14 cellular contexts compared by ENCODE assay signal in the genomic region with DNA sequence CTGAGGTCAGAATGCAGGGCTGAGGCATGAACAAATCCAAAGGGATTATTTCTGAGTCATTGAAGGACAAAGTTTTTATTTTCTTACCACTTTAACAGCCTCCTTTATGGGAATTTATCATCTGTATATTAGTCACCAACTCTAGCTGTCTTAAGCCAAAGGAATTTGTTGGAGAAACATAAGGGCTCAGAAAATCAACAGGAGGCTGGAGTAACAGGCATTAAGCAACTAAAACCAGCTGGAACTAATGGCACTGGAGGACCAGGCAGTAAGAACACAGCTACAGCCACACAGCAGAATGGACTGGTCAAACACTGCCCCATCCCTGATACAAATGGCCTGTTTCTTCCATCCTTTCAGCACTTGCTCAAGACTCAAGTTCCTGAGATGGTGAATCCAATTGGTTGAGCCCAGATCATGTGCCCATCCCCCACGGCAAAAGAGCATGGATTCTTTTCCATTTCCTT.
DNase-seq lines count a peak whose midpoint lies in the region; ATAC-seq, FAIRE-seq and TF ChIP-seq lines count a peak whose summit lies in the region.
"Had no signal": no experiment of that assay in that cellular context is flagged by ENCODE, and none has a peak within 500 bp of the region (broad histone marks: within the 10 kb centered on the region; RNA-seq: fewer than 3 reads in every experiment).

No MANE protein-coding gene starts in this region.

- no peaks in the 10 kb centered on the region for H3F3A ChIP-seq in PC-9 (ENCODE audit: insufficient read depth, low read depth)

- peak overlapping the region; percentile 71 for H3K4me2 ChIP-seq in astrocyte (ENCODE audit: low read length)
- no peak overlapping the region for H3K4me2 ChIP-seq in PC-9
- H3K4me2 ChIP-seq: neural progenitor cell had no signal

- no peak for TF ChIP-seq CTCF in HFFc6 (IDR thresholded peaks at IDR 0.05)
- no peak for TF ChIP-seq CTCF in astrocyte (IDR thresholded peaks at IDR 0.05; ENCODE audit: insufficient read depth, low read depth, low read length)
- TF ChIP-seq CTCF in glutamatergic neuron (IDR thresholded peaks at IDR 0.05; ENCODE audit: partially characterized antibody, unreplicated experiment): no peak
- no peak for TF ChIP-seq CTCF in uterus (IDR thresholded peaks at IDR 0.05)
- no peak for TF ChIP-seq CTCF in PC-9 (conservative IDR thresholded peaks at IDR 0.05)
- TF ChIP-seq CTCF in natural killer cell (IDR thresholded peaks at IDR 0.05): no peak

- H3K9me2 ChIP-seq in PC-9 (ENCODE audit: insufficient read depth): no peaks in the 10 kb centered on the region

- H3K4me3 Mint-ChIP-seq in HFFc6: peak overlapping the region; percentile 66
- H3K4me3 Mint-ChIP-seq in astrocyte (ENCODE audit: unreplicated experiment): no peak overlapping the region
- no peak overlapping the region for H3K4me3 Mint-ChIP-seq in glutamatergic neuron (ENCODE audit: unreplicated experiment)
- no peak overlapping the region for H3K4me3 Mint-ChIP-seq in natural killer cell
- H3K4me3 Mint-ChIP-seq: brain, IgD-negative memory B cell, neural progenitor cell had no signal

- TF ChIP-seq POLR2A in uterus (IDR thresholded peaks at IDR 0.05): no peak

- no TSS peak for BruUV-seq in PC-9 (replicated peaks; lab: Mats Ljungman, UMichigan)

- H3K79me2 ChIP-seq in astrocyte (ENCODE audit: insufficient read depth, low read length) (no peaks in the 10 kb centered on the region), PC-9 (ENCODE audit: low read depth) (no peaks in the 10 kb centered on the region)

- peak overlapping the region; percentile 14 for H3K9ac ChIP-seq in astrocyte (ENCODE audit: low read length)
- H3K9ac ChIP-seq: neural progenitor cell had no signal

- H3K27me3 ChIP-seq in astrocyte (ENCODE audit: insufficient read depth, low read length) (no peaks in the 10 kb centered on the region), uterus (no peaks in the 10 kb centered on the region), PC-9 (ENCODE audit: insufficient read depth, low read depth) (no peaks in the 10 kb centered on the region)
- H3K27me3 ChIP-seq: neural progenitor cell had no signal

- peak overlapping the region; percentile 43 for H2AFZ ChIP-seq in astrocyte (ENCODE audit: low read depth, low read length)
- H2AFZ ChIP-seq in PC-9: no peak overlapping the region
- H2AFZ ChIP-seq: neural progenitor cell had no signal

- no peak overlapping the region for H3K4me3 ChIP-seq in astrocyte (ENCODE audit: insufficient read depth, low read depth, low read length)
- no peak overlapping the region for H3K4me3 ChIP-seq in uterus
- H3K4me3 ChIP-seq in PC-9: no peak overlapping the region
- H3K4me3 ChIP-seq: neural progenitor cell had no signal

- no peak for ATAC-seq in GM19023 (IDR thresholded peaks at IDR 0.05; ENCODE audit: unreplicated experiment)
- ATAC-seq in natural killer cell: no peak

- no peaks in the 10 kb centered on the region for H3K36me3 ChIP-seq in astrocyte (ENCODE audit: insufficient read depth, low read length)
- no peaks in the 10 kb centered on the region for H3K36me3 ChIP-seq in uterus
- H3K36me3 ChIP-seq in PC-9 (ENCODE audit: low read depth): no peaks in the 10 kb centered on the region
- H3K36me3 ChIP-seq: neural progenitor cell had no signal

- H3K9me3 Mint-ChIP-seq in HFFc6: no peaks in the 10 kb centered on the region
- H3K9me3 Mint-ChIP-seq in astrocyte (ENCODE audit: unreplicated experiment): no peaks in the 10 kb centered on the region
- H3K9me3 Mint-ChIP-seq in glutamatergic neuron (ENCODE audit: unreplicated experiment): peaks cover 4% of the 10 kb centered on the region
- H3K9me3 Mint-ChIP-seq in natural killer cell: no peaks in the 10 kb centered on the region
- H3K9me3 Mint-ChIP-seq: brain, IgD-negative memory B cell, neural progenitor cell had no signal

- no peaks in the 10 kb centered on the region for H4K20me1 ChIP-seq in astrocyte (ENCODE audit: insufficient read depth, low read length)
- no peaks in the 10 kb centered on the region for H4K20me1 ChIP-seq in PC-9 (ENCODE audit: insufficient read depth)

- H3K27ac Mint-ChIP-seq in HFFc6 (peak overlapping the region; percentile 73), astrocyte (ENCODE audit: unreplicated experiment) (peak overlapping the region; percentile 50), glutamatergic neuron (ENCODE audit: unreplicated experiment) (no peak overlapping the region), natural killer cell (no peak overlapping the region)
- H3K27ac Mint-ChIP-seq: IgD-negative memory B cell, neural progenitor cell had no signal

- CTCF ChIA-PET in PC-9 (lab: Charles Lee): no interaction called here

- DNase-seq in HFFc6: peak; percentile 96
- DNase-seq in astrocyte (ENCODE audit: low read depth): peak; percentile 96
- DNase-seq in glutamatergic neuron: peak; percentile 50
- no peak for DNase-seq in uterus
- DNase-seq in PC-9: no peak
- no peak for DNase-seq in stimulated activated CD4-positive, alpha-beta T cell treated with anti-CD3 and anti-CD28 coated beads, Interleukin-2, amount 100 ng/mL, for 48 hours
- DNase-seq in natural killer cell: no peak
- DNase-seq: activated CD8-positive, alpha-beta memory T cell treated with anti-CD3 and anti-CD28 coated beads for 24 hours; GF-D8; SW 1271 had no signal

- POLR2A ChIA-PET in PC-9 (lab: Charles Lee; ENCODE audit: unreplicated experiment): no interaction called here

- H3K27ac ChIP-seq in astrocyte (ENCODE audit: low read depth, low read length) (peak overlapping the region; percentile 85), uterus (peak overlapping the region; percentile 26 to 42), PC-9 (no peak overlapping the region)
- H3K27ac ChIP-seq: neural progenitor cell had no signal

- H3K4me1 Mint-ChIP-seq in HFFc6 (ENCODE audit: low read depth) (peaks cover 44% of the 10 kb centered on the region), astrocyte (ENCODE audit: low read depth, unreplicated experiment) (peaks cover 16% of the 10 kb centered on the region), glutamatergic neuron (ENCODE audit: low read depth, unreplicated experiment) (peaks cover 3% of the 10 kb centered on the region), natural killer cell (peaks cover 11% of the 10 kb centered on the region in 2 donors)

- intact Hi-C loops in uterus (cut with DNase I; ENCODE audit: low total_unique reads): no loop called here
- intact Hi-C loops in PC-9 (cut with micrococcal nuclease; ENCODE audit: unreplicated experiment): no loop called here
- intact Hi-C loops in natural killer cell (cut with micrococcal nuclease): no loop called here

- no peaks in the 10 kb centered on the region for H3K9me3 ChIP-seq in astrocyte (ENCODE audit: insufficient read depth, low read depth, low read length)
- no peaks in the 10 kb centered on the region for H3K9me3 ChIP-seq in uterus
- no peaks in the 10 kb centered on the region for H3K9me3 ChIP-seq in PC-9 (ENCODE audit: insufficient read depth, low read depth)

- H3K4me1 ChIP-seq in astrocyte (ENCODE audit: insufficient read depth, low read length) (peaks cover 16% of the 10 kb centered on the region), uterus (no peaks in the 10 kb centered on the region), PC-9 (replicated peaks; ENCODE audit: insufficient read depth) (no peaks in the 10 kb centered on the region)
- H3K4me1 ChIP-seq: neural progenitor cell had no signal

- peaks cover 4% of the 10 kb centered on the region for H3K27me3 Mint-ChIP-seq in HFFc6 (ENCODE audit: insufficient read depth)
- H3K27me3 Mint-ChIP-seq in astrocyte (ENCODE audit: low read depth, unreplicated experiment): no peaks in the 10 kb centered on the region
- H3K27me3 Mint-ChIP-seq in glutamatergic neuron (ENCODE audit: unreplicated experiment): peaks cover 1% of the 10 kb centered on the region
- peaks cover under 1 to 8% of the 10 kb centered on the region in 2 donors for H3K27me3 Mint-ChIP-seq in natural killer cell (ENCODE audit: low read depth in 2 of 2)
- H3K27me3 Mint-ChIP-seq: brain, IgD-negative memory B cell had no signal

- H3K36me3 Mint-ChIP-seq in HFFc6 (ENCODE audit: low read depth): no peaks in the 10 kb centered on the region
- no peaks in the 10 kb centered on the region for H3K36me3 Mint-ChIP-seq in astrocyte (ENCODE audit: low read depth, unreplicated experiment)
- no peaks in the 10 kb centered on the region for H3K36me3 Mint-ChIP-seq in glutamatergic neuron (ENCODE audit: unreplicated experiment)
- no peaks in the 10 kb centered on the region for H3K36me3 Mint-ChIP-seq in natural killer cell
- H3K36me3 Mint-ChIP-seq: brain, IgD-negative memory B cell, neural progenitor cell had no signal

- FAIRE-seq in astrocyte (lab: Jason Lieb, UNC): peak; percentile 99

Comparison
In these comparisons a context has a peak if more than half of its experiments do, and no peak if none do; other contexts are left out.
1. DNase-seq: peak in HFFc6 (single experiment), astrocyte (single experiment) and glutamatergic neuron (single experiment); none in uterus (0 of 2), PC-9 (0 of 2), stimulated activated CD4-positive, alpha-beta T cell treated with anti-CD3 and anti-CD28 coated beads, Interleukin-2, amount 100 ng/mL, for 48 hours (0 of 2) and natural killer cell (single experiment).
2. H3K27ac Mint-ChIP-seq: peak in HFFc6 (single experiment) and astrocyte (single experiment); none in glutamatergic neuron (single experiment) and natural killer cell (0 of 2).